Comparison of ENCODE assay signal across 8 cellular contexts in genomic region chr17:47949197-47949759, GRCh38. TPM values are rescaled to one million over a fixed set of nuclear protein-coding genes. Genes with fewer than 3 reads are reported as not detected.
DNase-seq lines count a peak whose midpoint lies in the region; ATAC-seq and TF ChIP-seq lines count a peak whose summit lies in the region.

No MANE protein-coding gene starts in this region.

- H3K4me3 ChIP-seq in lower leg skin (ENCODE audit: low read depth, poor library complexity, severe bottlenecking), result no peak overlapping the region

- ATAC-seq in HG03378 (IDR thresholded peaks at IDR 0.05; ENCODE audit: unreplicated experiment) (peak; percentile 42), HG03280 (IDR thresholded peaks at IDR 0.05; ENCODE audit: unreplicated experiment) (no peak)

- DNase-seq in GM10266 (ENCODE audit: extremely low spot score) (peak; percentile 75), NCI-H524 treated with DMSO at 0.1 percent for 48 hours (lab: John Stamatoyannopoulos, UW) (peak; percentile 16), dermis blood vessel endothelial cell (peak; percentile 84), lower leg skin (ENCODE audit: low spot score in 2 of 2) (peak; percentile 77 to 97)
- DNase-seq in activated CD4-positive, alpha-beta T cell treated with anti-CD3 and anti-CD28 coated beads, Interleukin-2, amount 50 U/mL, for 24 hours (ENCODE audit: low read depth in 1 of 2, low spot score in 1 of 2), result peak; percentile 60 to 70
- DNase-seq in stimulated activated CD4-positive, alpha-beta T cell treated with anti-CD3 and anti-CD28 coated beads, Interleukin-4, amount 100 ng/mL, for 1 hour, result peak; percentile 81

- intact Hi-C loops in lower leg skin (cut with DNase I; ENCODE audit: low total_unique reads), result no loop called here

- no peak for TF ChIP-seq POLR2A in lower leg skin (IDR thresholded peaks at IDR 0.05)

- TF ChIP-seq CTCF in GM10266 (IDR thresholded peaks at IDR 0.05; ENCODE audit: control insufficient read depth, insufficient read depth, low read depth, missing control alignments) (peak; percentile 89), lower leg skin (IDR thresholded peaks at IDR 0.05) (peak in 1 of 3 donors; percentile 61)

- 4% methylated on average over 22 of the region's 22 CpGs for WGBS in lower leg skin, 2 donors

RNA-seq across cellular contexts. Expression of gene PNPO, which starts 7.9 kb away (rescaled TPM):
- total RNA-seq in dermis blood vessel endothelial cell, result 36.4 and 43.0 TPM in 2 replicates
- total RNA-seq in lower leg skin, result 10 to 100 TPM; 20.2 to 36.8 (median 30.3) TPM

RNA-seq across cellular contexts. Expression of gene PRR15L, which starts 8.4 kb away (rescaled TPM):
- total RNA-seq in dermis blood vessel endothelial cell (not detected in 2 replicates), lower leg skin (10 to 100 TPM in 3 of 4 donors, 1 to 10 TPM in 1; 9.9 to 45.1 (median 24.3) TPM)

RNA-seq across cellular contexts. Expression of gene CDK5RAP3, which starts 21.6 kb away (rescaled TPM):
- 48.0 and 76.6 TPM in 2 replicates for total RNA-seq in dermis blood vessel endothelial cell
- 100 to 1,000 TPM in 3 of 4 donors, 10 to 100 TPM in 1; 95.8 to 115 (median 107) TPM for total RNA-seq in lower leg skin

RNA-seq across cellular contexts. Expression of gene SP2, which starts 53.2 kb away (rescaled TPM):
- total RNA-seq in dermis blood vessel endothelial cell (1.7 and 2.6 TPM in 2 replicates), lower leg skin (10 to 100 TPM in 2 of 4 donors, 1 to 10 TPM in 2; 5.1 to 12.6 (median 8.1) TPM)

Comparison
In these comparisons a context has a peak if more than half of its experiments do, and no peak if none do; other contexts are left out.
1. DNase-seq: peak in every context shown above with its lines; median percentile 87 in lower leg skin; 84 in dermis blood vessel endothelial cell; 81 in stimulated activated CD4-positive, alpha-beta T cell treated with anti-CD3 and anti-CD28 coated beads, Interleukin-4, amount 100 ng/mL, for 1 hour; 75 in GM10266; 65 in activated CD4-positive, alpha-beta T cell treated with anti-CD3 and anti-CD28 coated beads, Interleukin-2, amount 50 U/mL, for 24 hours; 16 in NCI-H524 treated with DMSO at 0.1 percent for 48 hours.
2. RNA of gene PRR15L, which starts 8.4 kb away (total RNA-seq): 9.9 to 45.1 TPM in lower leg skin; not detected in dermis blood vessel endothelial cell; every median in the first group is over 10 times any median in the second.